In the genomic region with DNA sequence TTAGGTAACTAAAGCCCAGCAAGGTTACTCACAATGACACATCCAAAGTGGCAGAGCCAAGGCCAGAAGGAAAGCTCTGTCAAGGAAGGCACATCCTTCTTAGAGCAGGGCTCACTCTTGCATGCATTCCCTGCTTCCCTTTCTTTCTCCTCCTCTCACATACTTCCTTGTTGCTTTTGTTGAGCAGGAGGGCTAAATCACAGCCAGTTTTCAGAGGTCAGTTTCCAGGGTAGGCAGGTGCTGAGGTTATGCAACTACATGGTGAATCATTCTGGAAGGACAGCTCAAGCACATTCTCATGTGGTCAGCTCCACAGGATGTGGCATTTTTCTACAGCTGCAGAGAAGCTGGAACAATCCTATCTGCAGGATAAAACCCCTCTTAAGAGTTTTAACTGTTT, we compare ENCODE assay signal across 8 cellular contexts.
DNase-seq lines count a peak whose midpoint lies in the region; ATAC-seq and TF ChIP-seq lines count a peak whose summit lies in the region.

No MANE protein-coding gene starts in this region.

- no peak for TF ChIP-seq POLR2A in HCT116 (IDR thresholded peaks at IDR 0.05; ENCODE audit: borderline replicate concordance, extremely low read depth, insufficient read depth, insufficient read length)

- H2AFZ ChIP-seq in HCT116 (ENCODE audit: low read depth, low read length, poor library complexity, severe bottlenecking), result no peak overlapping the region

- H3K9me2 ChIP-seq in HCT116 (ENCODE audit: insufficient read depth), result no peaks in the 10 kb centered on the region

- CTCF ChIA-PET in HCT116 (lab: Charles Lee), result no interaction called here

- no peak overlapping the region for H3K4me2 ChIP-seq in HCT116 (ENCODE audit: low read length)

- BruUV-seq in HCT116 (replicated peaks; lab: Mats Ljungman, UMichigan), result no TSS peak

- H3K4me3 ChIP-seq in HCT116 (replicated peaks in 1 of 2; ENCODE audit: low read depth in 1 of 2, low read length in 2 of 2) (no peak overlapping the region), heart right ventricle (no peak overlapping the region)

- no peak overlapping the region for H3K9ac ChIP-seq in HCT116 (ENCODE audit: low read length)

- TF ChIP-seq CTCF in HCT116 (IDR thresholded peaks at IDR 0.05 in 2 of 3, conservative IDR thresholded peaks at IDR 0.05 in 1 of 3; ENCODE audit: borderline replicate concordance in 1 of 3, insufficient read depth in 1 of 3, low read depth in 2 of 3, low read length in 2 of 3) (no peak), heart right ventricle (IDR thresholded peaks at IDR 0.05) (no peak), GM10266 (IDR thresholded peaks at IDR 0.05; ENCODE audit: control insufficient read depth, insufficient read depth, low read depth, missing control alignments) (no peak)

- 0 out of 2 replicates have a peak, but pooled peaks have one; percentile 3 for TF ChIP-seq RAD21 in HCT116 (IDR thresholded peaks at IDR 0.05; ENCODE audit: low read depth)

- DNase-seq in HCT116 (ENCODE audit: low read depth, low spot score) (peak; percentile 2), SW480 (ENCODE audit: low spot score) (peak; percentile 94), heart right ventricle (peak in 1 of 2 donors; percentile 34), smooth muscle cell of the brain vasculature (ENCODE audit: low read depth, low spot score) (peak; percentile 94), NCI-H1436 (lab: John Stamatoyannopoulos, UW) (no peak), DMS 273 treated with DMSO at 0.1 percent for 48 hours (lab: John Stamatoyannopoulos, UW) (no peak), GM10266 (ENCODE audit: extremely low spot score) (no peak)

- H3K9me3 ChIP-seq in HCT116 (ENCODE audit: control insufficient read depth in 1 of 2, insufficient read depth in 1 of 2, low read depth in 1 of 2, low read length in 2 of 2) (no peaks in the 10 kb centered on the region), heart right ventricle (peaks cover 0 to 9% (median 0%) of the 10 kb centered on the region in 11 donors)

- RAD21 ChIA-PET in HCT116 (lab: Charles Lee; ENCODE audit: low non-redundant PET in 1 of 2, low total read pairs in 2 of 2, uncharacterized antibody in 2 of 2, unreplicated experiment in 2 of 2), result no interaction called here

- no peaks in the 10 kb centered on the region for H3K79me2 ChIP-seq in HCT116 (ENCODE audit: insufficient read depth, low read length)

- H3K36me3 ChIP-seq in HCT116 (ENCODE audit: control insufficient read depth in 1 of 2, insufficient read depth in 2 of 2, low read length in 2 of 2) (no peaks in the 10 kb centered on the region), heart right ventricle (no peaks in the 10 kb centered on the region)

- H3K27me3 ChIP-seq in HCT116 (ENCODE audit: insufficient read depth, low read length) (no peaks in the 10 kb centered on the region), heart right ventricle (no peaks in the 10 kb centered on the region)

- intact Hi-C loops in HCT116 (cut with micrococcal nuclease) (no loop called here), heart right ventricle (cut with DNase I) (no loop called here)

- no peaks in the 10 kb centered on the region for H4K20me1 ChIP-seq in HCT116 (ENCODE audit: insufficient read depth)

- ATAC-seq in HCT116, result no peak
- peak in 7 of 8 donors; percentile 42 to 94 (median 74) for ATAC-seq in heart right ventricle
- ATAC-seq in HG03469 (IDR thresholded peaks at IDR 0.05; ENCODE audit: unreplicated experiment), result no peak

- POLR2A ChIA-PET in HCT116 (lab: Charles Lee), result interaction anchor here (1.4 kb wide), 1 partner anchor 17 kb away, joined by 3 read pairs; no protein-coding TSS in a partner anchor

- H3K27ac ChIP-seq in HCT116 (ENCODE audit: low read depth, low read length) (no peak overlapping the region), heart right ventricle (no peak overlapping the region)

- H3K4me1 ChIP-seq in HCT116 (ENCODE audit: control insufficient read depth in 1 of 2, insufficient read depth in 2 of 2, low read length in 2 of 2), result no peaks in the 10 kb centered on the region
- H3K4me1 ChIP-seq in heart right ventricle, result peaks cover 0 to 19% (median 0%) of the 10 kb centered on the region in 9 donors

TF ChIP-seq in HCT116, 20 proteins besides CTCF, POLR2A, EP300 and RAD21:
- TF ChIP-seq, protein P1, sequence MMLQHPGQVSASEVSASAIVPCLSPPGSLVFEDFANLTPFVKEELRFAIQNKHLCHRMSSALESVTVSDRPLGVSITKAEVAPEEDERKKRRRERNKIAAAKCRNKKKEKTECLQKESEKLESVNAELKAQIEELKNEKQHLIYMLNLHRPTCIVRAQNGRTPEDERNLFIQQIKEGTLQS (IDR thresholded peaks at IDR 0.05), result no peak
- TF ChIP-seq, protein P2, sequence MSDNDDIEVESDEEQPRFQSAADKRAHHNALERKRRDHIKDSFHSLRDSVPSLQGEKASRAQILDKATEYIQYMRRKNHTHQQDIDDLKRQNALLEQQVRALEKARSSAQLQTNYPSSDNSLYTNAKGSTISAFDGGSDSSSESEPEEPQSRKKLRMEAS (IDR thresholded peaks at IDR 0.05), result 0 out of 2 replicates have a peak, but pooled peaks have one; percentile 29
- TF ChIP-seq FOSL1 (IDR thresholded peaks at IDR 0.05; ENCODE audit: low read depth) (peak; percentile 47), JUND (IDR thresholded peaks at IDR 0.05) (peak; percentile 42; the same call in 1 of the 2 replicates), SRF (IDR thresholded peaks at IDR 0.05; ENCODE audit: low read depth) (no peak), CEBPB (IDR thresholded peaks at IDR 0.05; ENCODE audit: low read depth) (peak; percentile 81)

Comparison
In these comparisons a context has a peak if more than half of its experiments do, and no peak if none do; other contexts are left out.
1. ATAC-seq: peak in heart right ventricle (7 of 8); none in HCT116 (single experiment) and HG03469 (single experiment).
2. DNase-seq: peak in HCT116 (single experiment), SW480 (single experiment) and smooth muscle cell of the brain vasculature (single experiment); none in NCI-H1436 (single experiment), DMS 273 treated with DMSO at 0.1 percent for 48 hours (single experiment) and GM10266 (single experiment).